Comparison of ENCODE assay signal across 8 cellular contexts in the genomic region with DNA sequence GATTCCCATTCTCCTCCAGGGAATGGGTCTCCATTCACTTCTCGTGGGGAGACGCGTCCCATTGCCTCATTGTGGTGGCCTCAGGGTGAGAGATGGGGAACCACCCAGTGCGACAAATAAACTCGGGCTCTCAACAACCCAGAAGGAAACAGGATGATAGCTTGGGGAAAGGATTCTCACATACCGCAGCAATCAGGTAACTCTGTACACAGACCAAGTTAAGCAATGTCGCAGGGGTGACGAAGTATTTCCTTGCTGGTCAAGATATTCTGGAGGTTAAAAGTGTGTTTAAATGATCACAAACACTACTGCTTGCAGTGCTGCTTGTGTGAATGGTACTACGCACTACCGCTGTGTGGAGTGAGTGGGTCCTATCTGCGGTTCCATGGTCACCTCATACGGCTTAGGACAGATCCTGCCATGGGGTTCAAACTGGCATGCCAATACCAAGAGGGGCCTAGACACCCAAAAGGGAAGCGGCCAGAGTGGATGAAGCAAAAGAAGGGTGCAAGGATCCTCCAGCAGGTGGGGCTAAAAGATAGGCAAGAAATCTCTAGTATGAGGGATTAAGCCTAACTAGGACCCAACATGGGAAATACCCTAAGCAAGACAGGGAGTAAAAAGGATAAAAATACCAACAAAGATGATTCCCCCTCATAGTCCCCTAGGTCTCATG.
DNase-seq lines count a peak whose midpoint lies in the region; ATAC-seq and TF ChIP-seq lines count a peak whose summit lies in the region.

No MANE protein-coding gene starts in this region.

- no peaks in the 10 kb centered on the region for H3K27me3 Mint-ChIP-seq in stimulated activated memory B cell treated with anti-CD40 and anti-IgM and Interleukin-4, amounts not matched to agents 10 μg/mL and 1 μg/mL and 100 μg/mL, for 72 hours

- no peak overlapping the region for H3K4me3 Mint-ChIP-seq in stimulated activated memory B cell treated with anti-CD40 and anti-IgM and Interleukin-4, amounts not matched to agents 10 μg/mL and 1 μg/mL and 100 μg/mL, for 72 hours

- no peaks in the 10 kb centered on the region for H3K4me1 ChIP-seq in effector memory CD4-positive, alpha-beta T cell (ENCODE audit: control insufficient read depth, insufficient read depth, low read length, poor library complexity, severe bottlenecking)

- H3K4me1 Mint-ChIP-seq in stimulated activated memory B cell treated with anti-CD40 and anti-IgM and Interleukin-4, amounts not matched to agents 10 μg/mL and 1 μg/mL and 100 μg/mL, for 72 hours: peaks cover 13% of the 10 kb centered on the region

- TF ChIP-seq CTCF in AG04450 (IDR thresholded peaks at IDR 0.05; ENCODE audit: low read depth, low read length): peak; percentile 91

- no peaks in the 10 kb centered on the region for H3K36me3 ChIP-seq in effector memory CD4-positive, alpha-beta T cell (ENCODE audit: control insufficient read depth, insufficient read depth, low read length)

- H3K27me3 ChIP-seq in AG04450 (ENCODE audit: control insufficient read depth, insufficient read depth, low read length): no peaks in the 10 kb centered on the region
- no peaks in the 10 kb centered on the region for H3K27me3 ChIP-seq in effector memory CD4-positive, alpha-beta T cell (replicated peaks; ENCODE audit: control insufficient read depth, insufficient read depth, low read length, poor library complexity, severe bottlenecking)

- H3K36me3 Mint-ChIP-seq in stimulated activated memory B cell treated with anti-CD40 and anti-IgM and Interleukin-4, amounts not matched to agents 10 μg/mL and 1 μg/mL and 100 μg/mL, for 72 hours: no peaks in the 10 kb centered on the region

- POLR2A ChIA-PET in AG04450 (lab: Yijun Ruan, JAX): no interaction called here

- peak overlapping the region; percentile 3 for H3K27ac Mint-ChIP-seq in stimulated activated memory B cell treated with anti-CD40 and anti-IgM and Interleukin-4, amounts not matched to agents 10 μg/mL and 1 μg/mL and 100 μg/mL, for 72 hours

- H3K9me3 ChIP-seq in AG04450 (ENCODE audit: control insufficient read depth, insufficient read depth, low read length): no peaks in the 10 kb centered on the region
- H3K9me3 ChIP-seq in effector memory CD4-positive, alpha-beta T cell (ENCODE audit: control insufficient read depth, low read length): no peaks in the 10 kb centered on the region

- ATAC-seq in GM18511 (IDR thresholded peaks at IDR 0.05; ENCODE audit: unreplicated experiment) (peak; percentile 80), HG03103 (IDR thresholded peaks at IDR 0.05; ENCODE audit: low read depth, unreplicated experiment) (peak; percentile 64)
- peak; percentile 46 for ATAC-seq in stimulated activated memory B cell treated with anti-CD40 and anti-IgM and Interleukin-4, amounts not matched to agents 10 μg/mL and 1 μg/mL and 100 μg/mL, for 72 hours

- H3K27ac ChIP-seq in AG04450 (ENCODE audit: low read depth, low read length): no peak overlapping the region
- no peak overlapping the region for H3K27ac ChIP-seq in effector memory CD4-positive, alpha-beta T cell (ENCODE audit: insufficient read depth, low read length, poor library complexity, severe bottlenecking)

- CTCF ChIA-PET in AG04450 (lab: Charles Lee): interaction anchor here (1.1 to 3.8 kb wide), 5 partner anchors 11 to 257 kb away, joined by 3 to 26 read pairs (median 3); no protein-coding TSS in a partner anchor

- DNase-seq in AG04450 (ENCODE audit: low read depth, low spot score) (peak; percentile 46), NCI-H460 (ENCODE audit: extremely low read depth, low read depth) (peak; percentile 66), myocyte (ENCODE audit: low read depth) (peak; percentile 67)
- peak; percentile 54 for DNase-seq in activated CD4-positive, alpha-beta T cell treated with anti-CD3 and anti-CD28 coated beads, Interleukin-2, amount 50 U/mL, for 4 hours
- DNase-seq in effector memory CD4-positive, alpha-beta T cell: peak; percentile 2 to 44 (median 13)

- H3K4me3 ChIP-seq in AG04450 (ENCODE audit: low read depth, low read length): no peak overlapping the region
- H3K4me3 ChIP-seq in effector memory CD4-positive, alpha-beta T cell (ENCODE audit: insufficient read depth, low read depth, low read length, poor library complexity, severe bottlenecking): no peak overlapping the region

- H3K9me3 Mint-ChIP-seq in stimulated activated memory B cell treated with anti-CD40 and anti-IgM and Interleukin-4, amounts not matched to agents 10 μg/mL and 1 μg/mL and 100 μg/mL, for 72 hours: no peaks in the 10 kb centered on the region

Comparison
In these comparisons a context has a peak if more than half of its experiments do, and no peak if none do; other contexts are left out.
1. DNase-seq: peak in every context shown above with its lines; median percentile 67 in myocyte; 66 in NCI-H460; 54 in activated CD4-positive, alpha-beta T cell treated with anti-CD3 and anti-CD28 coated beads, Interleukin-2, amount 50 U/mL, for 4 hours; 46 in AG04450; 13 in effector memory CD4-positive, alpha-beta T cell.